In genomic region chr1:11456970-11457369, GRCh38 we compare ENCODE assay signal across 19 cellular contexts. TPM values are rescaled to one million over a fixed set of nuclear protein-coding genes. Genes with fewer than 3 reads are reported as not detected.
DNase-seq lines count a peak whose midpoint lies in the region; ATAC-seq and TF ChIP-seq lines count a peak whose summit lies in the region.
"Had no signal": no experiment of that assay in that cellular context is flagged by ENCODE, and none has a peak within 500 bp of the region (broad histone marks: within the 10 kb centered on the region; RNA-seq: fewer than 3 reads in every experiment).

No MANE protein-coding gene starts in this region.

- H3K27me3 Mint-ChIP-seq in activated CD4-positive, alpha-beta T cell treated with anti-CD3 and anti-CD28 coated beads, Interleukin-2, amount 10 ng/mL, durations not matched to agents 7 days and 5 days, result no peaks in the 10 kb centered on the region
- H3K27me3 Mint-ChIP-seq in T-cell (peaks cover 2 to 15% of the 10 kb centered on the region in 2 donors), progenitor cell of endocrine pancreas (peaks cover 37% of the 10 kb centered on the region)

- CTCF ChIA-PET in activated CD4-positive, alpha-beta T cell treated with anti-CD3 and anti-CD28 coated beads, Interleukin-2, amount 10 ng/mL, durations not matched to agents 7 days and 5 days (lab: Charles Lee), result interaction anchor here (1.5 kb wide), 1 partner anchor 14 kb away, joined by 5 read pairs; no protein-coding TSS in a partner anchor
- CTCF ChIA-PET in T-cell (lab: Charles Lee), result no interaction called here

- POLR2A ChIA-PET in activated CD4-positive, alpha-beta T cell treated with anti-CD3 and anti-CD28 coated beads, Interleukin-2, amount 10 ng/mL, durations not matched to agents 7 days and 5 days (lab: Charles Lee), result no interaction called here
- POLR2A ChIA-PET in T-cell (lab: Charles Lee), result no interaction called here

- no peaks in the 10 kb centered on the region for H3K9me3 Mint-ChIP-seq in activated CD4-positive, alpha-beta T cell treated with anti-CD3 and anti-CD28 coated beads, Interleukin-2, amount 10 ng/mL, durations not matched to agents 7 days and 5 days
- H3K9me3 Mint-ChIP-seq in T-cell (no peaks in the 10 kb centered on the region), progenitor cell of endocrine pancreas (ENCODE audit: low read depth) (no peaks in the 10 kb centered on the region)

- peak overlapping the region; percentile 61 for H3K27ac ChIP-seq in KOPT-K1 (ENCODE audit: low read depth, low read length, poor library complexity, severe bottlenecking)
- H3K27ac ChIP-seq: GM23248 had no signal

- no peaks in the 10 kb centered on the region for H3K9me3 ChIP-seq in KOPT-K1 (ENCODE audit: insufficient read depth, low read length, poor library complexity, severe bottlenecking)

- H3K36me3 ChIP-seq in KOPT-K1 (ENCODE audit: insufficient read depth, low read length), result no peaks in the 10 kb centered on the region

- no peak overlapping the region for H3K27ac Mint-ChIP-seq in activated CD4-positive, alpha-beta T cell treated with anti-CD3 and anti-CD28 coated beads, Interleukin-2, amount 10 ng/mL, durations not matched to agents 7 days and 5 days
- H3K27ac Mint-ChIP-seq in T-cell (peak overlapping the region in 1 of 2 donors; percentile 49), progenitor cell of endocrine pancreas (peak overlapping the region; percentile 1)
- H3K27ac Mint-ChIP-seq: CD4-positive, CD25-positive, alpha-beta regulatory T cell had no signal

- H3K36me3 Mint-ChIP-seq in activated CD4-positive, alpha-beta T cell treated with anti-CD3 and anti-CD28 coated beads, Interleukin-2, amount 10 ng/mL, durations not matched to agents 7 days and 5 days (ENCODE audit: low read depth), result no peaks in the 10 kb centered on the region
- H3K36me3 Mint-ChIP-seq in T-cell (no peaks in the 10 kb centered on the region), progenitor cell of endocrine pancreas (ENCODE audit: insufficient read depth) (no peaks in the 10 kb centered on the region)
- H3K36me3 Mint-ChIP-seq: CD4-positive, CD25-positive, alpha-beta regulatory T cell had no signal

- peaks cover 16% of the 10 kb centered on the region for H3K4me1 Mint-ChIP-seq in activated CD4-positive, alpha-beta T cell treated with anti-CD3 and anti-CD28 coated beads, Interleukin-2, amount 10 ng/mL, durations not matched to agents 7 days and 5 days
- H3K4me1 Mint-ChIP-seq in T-cell (peaks cover 17 to 33% (median 27%) of the 10 kb centered on the region in 3 donors), progenitor cell of endocrine pancreas (ENCODE audit: low read depth) (peaks cover 16% of the 10 kb centered on the region)

- TF ChIP-seq CTCF in progenitor cell of endocrine pancreas (IDR thresholded peaks at IDR 0.05; ENCODE audit: unreplicated experiment), result no peak

- ATAC-seq in T-cell (replicated peaks in 1 of 4), result peak; percentile 31 to 77 (median 32)
- ATAC-seq in GM21423 (IDR thresholded peaks at IDR 0.05; ENCODE audit: unreplicated experiment), result no peak
- ATAC-seq: HCT116 had no signal

- DNase-seq in activated CD4-positive, alpha-beta T cell treated with anti-CD3 and anti-CD28 coated beads, Interleukin-2, amount 10 ng/mL, durations not matched to agents 7 days and 5 days, result peak; percentile 13
- DNase-seq in activated CD4-positive, alpha-beta T cell treated with anti-CD3 and anti-CD28 coated beads, Interleukin-2, amount 50 U/mL, for 1 hour, result no peak
- DNase-seq in T-cell (no peak), progenitor cell of endocrine pancreas (ENCODE audit: low spot score, unreplicated experiment) (no peak), activated T-cell treated with anti-CD3 and anti-CD28 coated beads for 4 hours (no peak)
- DNase-seq: ACHN; AML-193; Calu3; CD4-positive, CD25-positive, alpha-beta regulatory T cell; DMS79 treated with DMSO at 0.1 percent for 48 hours; GM23248; NCI-H1417; NCI-H2029; NCI-H345; NCI-H774 had no signal

- no peak overlapping the region for H3K4me3 Mint-ChIP-seq in activated CD4-positive, alpha-beta T cell treated with anti-CD3 and anti-CD28 coated beads, Interleukin-2, amount 10 ng/mL, durations not matched to agents 7 days and 5 days
- peak overlapping the region; percentile 0 to 62 (median 4) for H3K4me3 Mint-ChIP-seq in T-cell
- H3K4me3 Mint-ChIP-seq in progenitor cell of endocrine pancreas (ENCODE audit: low read depth), result no peak overlapping the region
- H3K4me3 Mint-ChIP-seq: CD4-positive, CD25-positive, alpha-beta regulatory T cell; IgD-negative memory B cell had no signal

RNA-seq across cellular contexts. Expression of gene DISP3, which starts 22.0 kb away (rescaled TPM):
- total RNA-seq in activated CD4-positive, alpha-beta T cell treated with anti-CD3 and anti-CD28 coated beads, Interleukin-2, amount 10 ng/mL, durations not matched to agents 7 days and 5 days, result under 1 TPM; 0.92 TPM
- total RNA-seq in T-cell, result 1 to 10 TPM in 2 of 5 donors, under 1 TPM in 3; 0.42 to 2.0 (median 0.95) TPM
- 5.4 and 6.2 TPM in 2 replicates for total RNA-seq in progenitor cell of endocrine pancreas
- total RNA-seq: GM23248 had no signal

Comparison
In these comparisons a context has a peak if more than half of its experiments do, and no peak if none do; other contexts are left out.
1. H3K4me3 Mint-ChIP-seq: peak in T-cell (3 of 3); none in activated CD4-positive, alpha-beta T cell treated with anti-CD3 and anti-CD28 coated beads, Interleukin-2, amount 10 ng/mL, durations not matched to agents 7 days and 5 days (single experiment) and progenitor cell of endocrine pancreas (single experiment).